Comparison of ENCODE assay signal across 11 cellular contexts in genomic region chrX:76153221-76153620, GRCh38.
"Had no signal": no experiment of that assay in that cellular context is flagged by ENCODE, and none has a peak within 500 bp of the region (broad histone marks: within the 10 kb centered on the region; RNA-seq: fewer than 3 reads in every experiment).

No MANE protein-coding gene starts in this region.

- H3K9ac ChIP-seq: GM23248 had no signal

- H3K4me2 ChIP-seq: GM23338 had no signal

- H2AFZ ChIP-seq: GM23248, GM23338 had no signal

- H3K4me3 ChIP-seq: GM23248, GM23338, HAP-1 had no signal

- ATAC-seq: GM23338, HCT116 had no signal

- H3K36me3 ChIP-seq: HAP-1 had no signal

- FAIRE-seq: H1, H54 had no signal

- H3K9me3 ChIP-seq: HAP-1 had no signal

- DNase-seq: GM23248, GOT3, H7, H9, HCEC 1CT, HFFc6 had no signal

- H3K27ac ChIP-seq: GM23248 had no signal
